In genomic region chr1:10387611-10388386, GRCh38 we compare ENCODE assay signal across 1 cellular context.
TF ChIP-seq lines count a peak whose summit lies in the region.

No MANE protein-coding gene starts in this region.

TF ChIP-seq in GM12878, 131 proteins besides CTCF, POLR2A, EP300 and RAD21 (continues in another document):
- TF ChIP-seq, protein P1, sequence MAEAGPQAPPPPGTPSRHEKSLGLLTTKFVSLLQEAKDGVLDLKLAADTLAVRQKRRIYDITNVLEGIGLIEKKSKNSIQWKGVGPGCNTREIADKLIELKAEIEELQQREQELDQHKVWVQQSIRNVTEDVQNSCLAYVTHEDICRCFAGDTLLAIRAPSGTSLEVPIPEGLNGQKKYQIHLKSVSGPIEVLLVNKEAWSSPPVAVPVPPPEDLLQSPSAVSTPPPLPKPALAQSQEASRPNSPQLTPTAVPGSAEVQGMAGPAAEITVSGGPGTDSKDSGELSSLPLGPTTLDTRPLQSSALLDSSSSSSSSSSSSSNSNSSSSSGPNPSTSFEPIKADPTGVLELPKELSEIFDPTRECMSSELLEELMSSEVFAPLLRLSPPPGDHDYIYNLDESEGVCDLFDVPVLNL (IDR thresholded peaks at IDR 0.05; ENCODE audit: low read depth, low read length), result no peak
- TF ChIP-seq SIX5 (IDR thresholded peaks at IDR 0.05; ENCODE audit: low read depth, low read length, severe bottlenecking) (no peak), EGR1 (IDR thresholded peaks at IDR 0.05; ENCODE audit: borderline replicate concordance in 1 of 2, low read depth in 2 of 2, low read length in 2 of 2) (no peak), CHD4 (IDR thresholded peaks at IDR 0.05) (no peak), BCL11A (IDR thresholded peaks at IDR 0.05; ENCODE audit: low read depth, low read length) (no peak), TAF1 (IDR thresholded peaks at IDR 0.05; ENCODE audit: borderline replicate concordance, low read depth, low read length) (no peak), NR2F1 (conservative IDR thresholded peaks at IDR 0.05) (no peak), TBL1XR1 (IDR thresholded peaks at IDR 0.05; ENCODE audit: low read depth, low read length) (no peak), HSF1 (IDR thresholded peaks at IDR 0.05; ENCODE audit: low read depth, low read length) (no peak), RCOR1 (conservative IDR thresholded peaks at IDR 0.05; ENCODE audit: low read depth, low read length) (no peak), SMC3 (IDR thresholded peaks at IDR 0.05; ENCODE audit: borderline replicate concordance, low read length) (no peak), TCF7 (IDR thresholded peaks at IDR 0.05; ENCODE audit: borderline replicate concordance) (no peak), ZNF384 (IDR thresholded peaks at IDR 0.05; ENCODE audit: borderline replicate concordance, low read depth, low read length) (no peak), ATF7 (IDR thresholded peaks at IDR 0.05; ENCODE audit: low read depth) (no peak), RFX5 (IDR thresholded peaks at IDR 0.05; ENCODE audit: low read depth, low read length) (no peak), SRF (IDR thresholded peaks at IDR 0.05; ENCODE audit: low read depth in 2 of 2, low read length in 2 of 2) (peak in 1 of 2 experiments; percentile 83; a peak in 2 of 4 replicates), NR2C1 (IDR thresholded peaks at IDR 0.05) (no peak), MTA3 (IDR thresholded peaks at IDR 0.05; ENCODE audit: borderline replicate concordance, low read length) (no peak), CBX5 (IDR thresholded peaks at IDR 0.05; ENCODE audit: low read depth) (no peak), FOS (IDR thresholded peaks at IDR 0.05; ENCODE audit: borderline replicate concordance, extremely low read depth, insufficient read length) (no peak), ZNF687 (IDR thresholded peaks at IDR 0.05) (no peak), SUPT20H (IDR thresholded peaks at IDR 0.05; ENCODE audit: borderline replicate concordance, control insufficient read depth, low read depth, low read length) (no peak), NBN (IDR thresholded peaks at IDR 0.05) (no peak), SPI1 (IDR thresholded peaks at IDR 0.05; ENCODE audit: borderline replicate concordance, insufficient read depth, low read depth, low read length) (peak; percentile 60; the same call in 1 of the 2 replicates), ZNF592 (IDR thresholded peaks at IDR 0.05) (no peak), CBFB (IDR thresholded peaks at IDR 0.05; ENCODE audit: low read depth) (no peak), BACH1 (IDR thresholded peaks at IDR 0.05; ENCODE audit: borderline replicate concordance) (peak; percentile 96), KAT2A (conservative IDR thresholded peaks at IDR 0.05; ENCODE audit: control insufficient read depth, low read depth, low read length) (no peak), SREBF2 (IDR thresholded peaks at IDR 0.05; ENCODE audit: low read length) (no peak), EZH2 (IDR thresholded peaks at IDR 0.05; ENCODE audit: borderline replicate concordance, control insufficient read depth, low read depth, low read length) (no peak), ASH2L (IDR thresholded peaks at IDR 0.05; ENCODE audit: borderline replicate concordance, low read depth) (no peak), RAD51 (IDR thresholded peaks at IDR 0.05) (no peak), CHD1 (IDR thresholded peaks at IDR 0.05; ENCODE audit: low read depth, low read length) (no peak), CEBPZ (IDR thresholded peaks at IDR 0.05; ENCODE audit: low read depth, low read length) (no peak), SMAD1 (IDR thresholded peaks at IDR 0.05; ENCODE audit: low read depth, partially characterized antibody) (no peak), USF2 (IDR thresholded peaks at IDR 0.05; ENCODE audit: borderline replicate concordance, low read depth, low read length) (no peak), TCF12 (IDR thresholded peaks at IDR 0.05; ENCODE audit: low read depth, low read length) (no peak)
- TF ChIP-seq, protein P2, sequence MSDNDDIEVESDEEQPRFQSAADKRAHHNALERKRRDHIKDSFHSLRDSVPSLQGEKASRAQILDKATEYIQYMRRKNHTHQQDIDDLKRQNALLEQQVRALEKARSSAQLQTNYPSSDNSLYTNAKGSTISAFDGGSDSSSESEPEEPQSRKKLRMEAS (IDR thresholded peaks at IDR 0.05; ENCODE audit: low read depth, low read length), result no peak
- TF ChIP-seq, protein P3, sequence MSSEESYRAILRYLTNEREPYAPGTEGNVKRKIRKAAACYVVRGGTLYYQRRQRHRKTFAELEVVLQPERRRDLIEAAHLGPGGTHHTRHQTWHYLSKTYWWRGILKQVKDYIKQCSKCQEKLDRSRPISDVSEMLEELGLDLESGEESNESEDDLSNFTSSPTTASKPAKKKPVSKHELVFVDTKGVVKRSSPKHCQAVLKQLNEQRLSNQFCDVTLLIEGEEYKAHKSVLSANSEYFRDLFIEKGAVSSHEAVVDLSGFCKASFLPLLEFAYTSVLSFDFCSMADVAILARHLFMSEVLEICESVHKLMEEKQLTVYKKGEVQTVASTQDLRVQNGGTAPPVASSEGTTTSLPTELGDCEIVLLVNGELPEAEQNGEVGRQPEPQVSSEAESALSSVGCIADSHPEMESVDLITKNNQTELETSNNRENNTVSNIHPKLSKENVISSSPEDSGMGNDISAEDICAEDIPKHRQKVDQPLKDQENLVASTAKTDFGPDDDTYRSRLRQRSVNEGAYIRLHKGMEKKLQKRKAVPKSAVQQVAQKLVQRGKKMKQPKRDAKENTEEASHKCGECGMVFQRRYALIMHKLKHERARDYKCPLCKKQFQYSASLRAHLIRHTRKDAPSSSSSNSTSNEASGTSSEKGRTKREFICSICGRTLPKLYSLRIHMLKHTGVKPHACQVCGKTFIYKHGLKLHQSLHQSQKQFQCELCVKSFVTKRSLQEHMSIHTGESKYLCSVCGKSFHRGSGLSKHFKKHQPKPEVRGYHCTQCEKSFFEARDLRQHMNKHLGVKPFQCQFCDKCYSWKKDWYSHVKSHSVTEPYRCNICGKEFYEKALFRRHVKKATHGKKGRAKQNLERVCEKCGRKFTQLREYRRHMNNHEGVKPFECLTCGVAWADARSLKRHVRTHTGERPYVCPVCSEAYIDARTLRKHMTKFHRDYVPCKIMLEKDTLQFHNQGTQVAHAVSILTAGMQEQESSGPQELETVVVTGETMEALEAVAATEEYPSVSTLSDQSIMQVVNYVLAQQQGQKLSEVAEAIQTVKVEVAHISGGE (CRISPR knock-in tag; IDR thresholded peaks at IDR 0.05), result no peak
- TF ChIP-seq, protein P4, sequence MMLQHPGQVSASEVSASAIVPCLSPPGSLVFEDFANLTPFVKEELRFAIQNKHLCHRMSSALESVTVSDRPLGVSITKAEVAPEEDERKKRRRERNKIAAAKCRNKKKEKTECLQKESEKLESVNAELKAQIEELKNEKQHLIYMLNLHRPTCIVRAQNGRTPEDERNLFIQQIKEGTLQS (IDR thresholded peaks at IDR 0.05; ENCODE audit: borderline replicate concordance, extremely low read depth, low read depth, low read length), result no peak
- TF ChIP-seq, protein P5, sequence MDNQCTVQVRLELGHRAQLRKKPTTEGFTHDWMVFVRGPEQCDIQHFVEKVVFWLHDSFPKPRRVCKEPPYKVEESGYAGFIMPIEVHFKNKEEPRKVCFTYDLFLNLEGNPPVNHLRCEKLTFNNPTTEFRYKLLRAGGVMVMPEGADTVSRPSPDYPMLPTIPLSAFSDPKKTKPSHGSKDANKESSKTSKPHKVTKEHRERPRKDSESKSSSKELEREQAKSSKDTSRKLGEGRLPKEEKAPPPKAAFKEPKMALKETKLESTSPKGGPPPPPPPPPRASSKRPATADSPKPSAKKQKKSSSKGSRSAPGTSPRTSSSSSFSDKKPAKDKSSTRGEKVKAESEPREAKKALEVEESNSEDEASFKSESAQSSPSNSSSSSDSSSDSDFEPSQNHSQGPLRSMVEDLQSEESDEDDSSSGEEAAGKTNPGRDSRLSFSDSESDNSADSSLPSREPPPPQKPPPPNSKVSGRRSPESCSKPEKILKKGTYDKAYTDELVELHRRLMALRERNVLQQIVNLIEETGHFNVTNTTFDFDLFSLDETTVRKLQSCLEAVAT (IDR thresholded peaks at IDR 0.05), result peak; percentile 99
